ENCODE assay signal across 8 cellular contexts in the genomic region with DNA sequence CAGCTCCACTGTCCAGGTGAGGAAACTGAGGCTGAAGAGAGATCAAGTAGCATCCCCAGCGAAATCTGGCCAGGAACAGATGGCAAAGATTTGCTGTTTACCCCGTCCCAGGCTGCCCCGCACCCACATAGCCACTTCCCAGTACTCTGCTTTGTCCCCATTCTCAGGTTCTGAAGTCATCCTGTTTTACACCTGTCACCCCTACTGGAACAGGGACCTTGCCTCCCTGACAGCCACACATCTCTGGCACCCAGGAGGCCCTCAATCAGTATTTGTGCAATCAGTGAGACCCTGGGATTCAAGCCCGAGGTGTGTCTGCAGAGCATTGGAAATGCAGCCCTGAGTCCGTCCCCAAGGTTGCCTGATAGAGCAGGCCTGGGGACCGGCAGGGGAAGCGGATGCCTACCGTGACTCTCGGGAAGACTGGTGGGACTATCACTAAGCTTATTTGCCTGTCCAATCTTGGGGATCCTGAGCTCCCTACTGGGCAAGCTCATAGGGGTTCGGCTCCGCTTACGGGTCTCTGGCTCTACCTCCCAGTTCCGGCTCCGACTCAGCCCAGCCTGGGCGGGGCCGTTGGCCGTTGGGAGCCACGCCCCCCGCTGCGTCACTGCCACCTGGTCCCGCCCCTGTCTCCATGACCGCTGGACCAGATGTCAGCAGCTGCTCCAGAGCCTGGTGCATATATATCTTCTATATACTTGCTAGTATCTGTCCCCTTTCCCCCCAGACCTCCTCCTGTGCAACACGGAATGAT. TPM values are rescaled to one million over a fixed set of nuclear protein-coding genes. Genes with fewer than 3 reads are reported as not detected.
DNase-seq lines count a peak whose midpoint lies in the region; ATAC-seq and TF ChIP-seq lines count a peak whose summit lies in the region.

No MANE protein-coding gene starts in this region.

- intact Hi-C loops in activated naive CD4-positive, alpha-beta T cell treated with anti-CD3 and anti-CD28 coated beads for 36 hours (cut with micrococcal nuclease): loop anchor here (5.0 kb wide), 1 partner anchor 361 kb away; a partner anchor contains a TSS

- peaks cover 6% of the 10 kb centered on the region for H3K27me3 Mint-ChIP-seq in activated naive CD4-positive, alpha-beta T cell treated with anti-CD3 and anti-CD28 coated beads for 36 hours (ENCODE audit: low read depth)

- H3K36me3 ChIP-seq in SJSA1: no peaks in the 10 kb centered on the region
- H3K36me3 ChIP-seq in neutrophil: no peaks in the 10 kb centered on the region

- H3K4me3 ChIP-seq in SJSA1 (no peak overlapping the region), neutrophil (ENCODE audit: low read depth in 1 of 2, low read length in 1 of 2) (peak overlapping the region; percentile 78 to 81)

- H3K27ac Mint-ChIP-seq in activated naive CD4-positive, alpha-beta T cell treated with anti-CD3 and anti-CD28 coated beads for 36 hours: no peak overlapping the region

- DNase-seq in AG20443 (ENCODE audit: low spot score) (peak; percentile 92), GM19238 (ENCODE audit: insufficient read length, low spot score) (peak; percentile 52), SJSA1 (ENCODE audit: low read depth in 1 of 2, low spot score in 2 of 2) (peak; percentile 57 to 66), germinal center (ENCODE audit: low spot score) (peak; percentile 87), superior temporal gyrus (ENCODE audit: extremely low spot score) (peak; percentile 85)
- peak; percentile 79 for DNase-seq in activated naive CD4-positive, alpha-beta T cell treated with anti-CD3 and anti-CD28 coated beads for 36 hours

- H3K9me3 Mint-ChIP-seq in activated naive CD4-positive, alpha-beta T cell treated with anti-CD3 and anti-CD28 coated beads for 36 hours: no peaks in the 10 kb centered on the region

- no peaks in the 10 kb centered on the region for H3K27me3 ChIP-seq in SJSA1 (replicated peaks)
- no peaks in the 10 kb centered on the region for H3K27me3 ChIP-seq in neutrophil

- H3K9me3 ChIP-seq in SJSA1 (replicated peaks): no peaks in the 10 kb centered on the region
- H3K9me3 ChIP-seq in neutrophil: no peaks in the 10 kb centered on the region

- H3K27ac ChIP-seq in SJSA1 (no peak overlapping the region), neutrophil (peak overlapping the region; percentile 83)

- TF ChIP-seq CTCF in neutrophil (IDR thresholded peaks at IDR 0.05): peak; percentile 10

- H3K4me1 ChIP-seq in SJSA1 (replicated peaks) (peaks cover 10% of the 10 kb centered on the region), neutrophil (ENCODE audit: control insufficient read depth in 1 of 2, insufficient read depth in 1 of 2, low read depth in 1 of 2, low read length in 1 of 2) (peaks cover 26 to 28% of the 10 kb centered on the region in 2 experiments)

- H3K36me3 Mint-ChIP-seq in activated naive CD4-positive, alpha-beta T cell treated with anti-CD3 and anti-CD28 coated beads for 36 hours (ENCODE audit: low read depth): peaks cover 9% of the 10 kb centered on the region

- CTCF ChIA-PET in activated naive CD4-positive, alpha-beta T cell treated with anti-CD3 and anti-CD28 coated beads for 36 hours (lab: Charles Lee): interaction anchor here (0.6 kb wide), 1 partner anchor 33 kb away, joined by 5 read pairs; no protein-coding TSS in a partner anchor

- peak; percentile 59 for ATAC-seq in HG03460 (IDR thresholded peaks at IDR 0.05; ENCODE audit: unreplicated experiment)

- H3K4me1 Mint-ChIP-seq in activated naive CD4-positive, alpha-beta T cell treated with anti-CD3 and anti-CD28 coated beads for 36 hours (ENCODE audit: low read depth): peaks cover 13% of the 10 kb centered on the region

- H3K4me3 Mint-ChIP-seq in activated naive CD4-positive, alpha-beta T cell treated with anti-CD3 and anti-CD28 coated beads for 36 hours: peak overlapping the region; percentile 30

RNA-seq across cellular contexts. Expression of a gene that starts 17.5 kb away (rescaled TPM):
- 30.0 and 36.7 TPM in 2 replicates for total RNA-seq in SJSA1 (2014; rRNA removed; shearing (Covaris generic))
- 10 to 100 TPM; 86.3 to 90.8 TPM for total RNA-seq in activated naive CD4-positive, alpha-beta T cell treated with anti-CD3 and anti-CD28 coated beads for 36 hours

RNA-seq across cellular contexts. Expression of a gene that starts 22.1 kb away (rescaled TPM):
- 34.6 and 86.3 TPM in 2 replicates for total RNA-seq in SJSA1 (2014; rRNA removed; shearing (Covaris generic))
- 10 to 100 TPM; 28.4 to 32.0 TPM for total RNA-seq in activated naive CD4-positive, alpha-beta T cell treated with anti-CD3 and anti-CD28 coated beads for 36 hours

RNA-seq across cellular contexts. Expression of a gene that starts 56.6 kb away (rescaled TPM):
- 0.25 and 0.58 TPM in 2 replicates for total RNA-seq in SJSA1 (2014; rRNA removed; shearing (Covaris generic))
- total RNA-seq in activated naive CD4-positive, alpha-beta T cell treated with anti-CD3 and anti-CD28 coated beads for 36 hours: 1 to 10 TPM; 5.8 to 6.7 TPM
